25 cellular contexts compared by ENCODE assay signal in genomic region chr12:102388469-102388868, GRCh38.
"Had no signal": no experiment of that assay in that cellular context is flagged by ENCODE, and none has a peak within 500 bp of the region (broad histone marks: within the 10 kb centered on the region; RNA-seq: fewer than 3 reads in every experiment).

No MANE protein-coding gene starts in this region.

- H3K9me3 ChIP-seq: adrenal gland, gastrocnemius medialis had no signal

- H3K4me3 Mint-ChIP-seq: activated CD4-positive, alpha-beta T cell treated with anti-CD3 and anti-CD28 coated beads for 36 hours; activated CD8-positive, alpha-beta memory T cell treated with anti-CD3 and anti-CD28 coated beads, Interleukin-2, amount 10 ng/mL, durations not matched to agents 7 days and 5 days; activated CD8-positive, alpha-beta T cell treated with anti-CD3 and anti-CD28 coated beads, Interleukin-2, amount 10 ng/mL, durations not matched to agents 7 days and 5 days; activated naive CD8-positive, alpha-beta T cell; activated T-cell treated with anti-CD3 and anti-CD28 coated beads, Interleukin-2, amount 50 U/mL, for 72 hours; brain; natural killer cell treated with Interleukin-12 subunit alpha and Interleukin-12 subunit beta and Interleukin-15 and Interleukin-18, amount 100 ng/mL, for 72 hours had no signal

- ATAC-seq: activated CD4-positive, alpha-beta T cell treated with anti-CD3 and anti-CD28 coated beads for 36 hours; activated CD8-positive, alpha-beta memory T cell treated with anti-CD3 and anti-CD28 coated beads, Interleukin-2, amount 10 ng/mL, durations not matched to agents 7 days and 5 days; activated CD8-positive, alpha-beta T cell treated with anti-CD3 and anti-CD28 coated beads, Interleukin-2, amount 10 ng/mL, durations not matched to agents 7 days and 5 days; activated T-cell treated with anti-CD3 and anti-CD28 coated beads, Interleukin-2, amount 50 U/mL, for 72 hours; gastrocnemius medialis; mucosa of descending colon; natural killer cell treated with Interleukin-12 subunit alpha and Interleukin-12 subunit beta and Interleukin-15 and Interleukin-18, amount 100 ng/mL, for 72 hours had no signal

- H3K4me1 ChIP-seq: adrenal gland, gastrocnemius medialis, left ventricle myocardium inferior, right atrium auricular region, spleen had no signal

- H3K27me3 ChIP-seq: adrenal gland, cardiac muscle cell, gastrocnemius medialis, right atrium auricular region, spleen, tibial nerve had no signal

- H3K4me1 Mint-ChIP-seq: activated CD4-positive, alpha-beta T cell treated with anti-CD3 and anti-CD28 coated beads for 36 hours; activated CD8-positive, alpha-beta memory T cell treated with anti-CD3 and anti-CD28 coated beads, Interleukin-2, amount 10 ng/mL, durations not matched to agents 7 days and 5 days; brain had no signal

- H3K27ac Mint-ChIP-seq: activated CD4-positive, alpha-beta T cell treated with anti-CD3 and anti-CD28 coated beads for 36 hours; activated CD8-positive, alpha-beta memory T cell treated with anti-CD3 and anti-CD28 coated beads, Interleukin-2, amount 10 ng/mL, durations not matched to agents 7 days and 5 days; activated CD8-positive, alpha-beta T cell treated with anti-CD3 and anti-CD28 coated beads, Interleukin-2, amount 10 ng/mL, durations not matched to agents 7 days and 5 days; activated naive CD8-positive, alpha-beta T cell; activated T-cell treated with anti-CD3 and anti-CD28 coated beads, Interleukin-2, amount 50 U/mL, for 72 hours; brain; natural killer cell treated with Interleukin-12 subunit alpha and Interleukin-12 subunit beta and Interleukin-15 and Interleukin-18, amount 100 ng/mL, for 72 hours had no signal

- H3K36me3 ChIP-seq: adrenal gland, cardiac muscle cell, gastrocnemius medialis, left ventricle myocardium inferior, right atrium auricular region, spleen, tibial nerve had no signal

- H3K4me3 ChIP-seq: adrenal gland, cardiac muscle cell, coronary artery, dorsolateral prefrontal cortex, gastrocnemius medialis, left ventricle myocardium inferior, lung, mucosa of descending colon, right atrium auricular region, spleen, tibial nerve had no signal

- FAIRE-seq: islet of Langerhans had no signal

- DNase-seq: activated CD4-positive, alpha-beta T cell treated with anti-CD3 and anti-CD28 coated beads for 36 hours; activated CD4-positive, CD25-positive, alpha-beta regulatory T cell; activated CD8-positive, alpha-beta memory T cell treated with anti-CD3 and anti-CD28 coated beads, Interleukin-2, amount 10 ng/mL, durations not matched to agents 7 days and 5 days; activated CD8-positive, alpha-beta T cell treated with anti-CD3 and anti-CD28 coated beads, Interleukin-2, amount 10 ng/mL, durations not matched to agents 7 days and 5 days; activated naive CD4-positive, alpha-beta T cell treated with Interleukin-2 at 50 U/mL for 16 hours; activated T-cell treated with anti-CD3 and anti-CD28 coated beads, Interleukin-2, amount 50 U/mL, for 72 hours; adrenal gland; aorta; dorsolateral prefrontal cortex; effector memory CD4-positive, alpha-beta T cell; gastrocnemius medialis; glutamatergic neuron; left ventricle myocardium inferior; mucosa of descending colon; spleen; stimulated activated naive CD4-positive, alpha-beta T cell had no signal

- H3K27ac ChIP-seq: adrenal gland, cardiac muscle cell, coronary artery, dorsolateral prefrontal cortex, gastrocnemius medialis, left ventricle myocardium inferior, right atrium auricular region, spleen, tibial nerve had no signal

- H3K36me3 Mint-ChIP-seq: activated CD8-positive, alpha-beta memory T cell treated with anti-CD3 and anti-CD28 coated beads, Interleukin-2, amount 10 ng/mL, durations not matched to agents 7 days and 5 days; activated naive CD8-positive, alpha-beta T cell; brain had no signal
